In the genomic region with DNA sequence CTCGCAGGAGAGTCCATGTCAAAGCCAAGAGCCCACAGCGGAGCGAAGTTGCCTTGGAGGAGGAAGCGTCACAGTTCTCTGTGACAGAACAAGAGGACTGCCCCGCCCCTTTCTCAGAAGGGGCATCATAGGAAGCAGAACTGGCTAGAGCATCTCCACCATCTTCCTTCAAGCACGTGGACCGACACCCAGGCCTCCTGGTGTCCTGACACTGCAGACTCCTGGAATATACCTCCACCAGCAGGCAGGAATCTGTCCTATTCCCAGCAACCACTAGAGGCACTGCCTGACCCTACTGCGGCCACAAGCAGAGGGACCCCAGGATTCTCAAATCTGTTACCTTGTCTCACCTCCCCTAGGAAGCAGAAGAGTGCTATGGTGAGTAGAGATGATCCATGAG, we compare ENCODE assay signal across 1 cellular context.
TF ChIP-seq lines count a peak whose summit lies in the region.

No MANE protein-coding gene starts in this region.

TF ChIP-seq in K562, 482 proteins besides CTCF, POLR2A, EP300 and RAD21:
- peak; percentile 19; the same call in 1 of the 2 replicates for TF ChIP-seq SMC3 (conservative IDR thresholded peaks at IDR 0.05; ENCODE audit: insufficient read depth, low read depth, low read length)
- TF ChIP-seq MNT (conservative IDR thresholded peaks at IDR 0.05), result peak in 1 of 2 experiments; percentile 32; a peak in 1 of 4 replicates
- peak; percentile 68; the same call in 1 of the 2 replicates for TF ChIP-seq CTBP1 (IDR thresholded peaks at IDR 0.05; ENCODE audit: borderline replicate concordance)
- no peak for TF ChIP-seq VEZF1 (CRISPR knock-in tag; IDR thresholded peaks at IDR 0.05)
- TF ChIP-seq, protein P1, sequence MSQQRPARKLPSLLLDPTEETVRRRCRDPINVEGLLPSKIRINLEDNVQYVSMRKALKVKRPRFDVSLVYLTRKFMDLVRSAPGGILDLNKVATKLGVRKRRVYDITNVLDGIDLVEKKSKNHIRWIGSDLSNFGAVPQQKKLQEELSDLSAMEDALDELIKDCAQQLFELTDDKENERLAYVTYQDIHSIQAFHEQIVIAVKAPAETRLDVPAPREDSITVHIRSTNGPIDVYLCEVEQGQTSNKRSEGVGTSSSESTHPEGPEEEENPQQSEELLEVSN (IDR thresholded peaks at IDR 0.05; ENCODE audit: borderline replicate concordance in 1 of 2, extremely low read depth in 1 of 2, insufficient read depth in 1 of 2, insufficient read length in 1 of 2, low read depth in 1 of 2, low read length in 1 of 2, poor library complexity in 1 of 2, severe bottlenecking in 1 of 2), result peak in 1 of 2 experiments; percentile 15
- TF ChIP-seq MCM2 (IDR thresholded peaks at IDR 0.05; ENCODE audit: low read depth), result no peak
- TF ChIP-seq, protein P2, sequence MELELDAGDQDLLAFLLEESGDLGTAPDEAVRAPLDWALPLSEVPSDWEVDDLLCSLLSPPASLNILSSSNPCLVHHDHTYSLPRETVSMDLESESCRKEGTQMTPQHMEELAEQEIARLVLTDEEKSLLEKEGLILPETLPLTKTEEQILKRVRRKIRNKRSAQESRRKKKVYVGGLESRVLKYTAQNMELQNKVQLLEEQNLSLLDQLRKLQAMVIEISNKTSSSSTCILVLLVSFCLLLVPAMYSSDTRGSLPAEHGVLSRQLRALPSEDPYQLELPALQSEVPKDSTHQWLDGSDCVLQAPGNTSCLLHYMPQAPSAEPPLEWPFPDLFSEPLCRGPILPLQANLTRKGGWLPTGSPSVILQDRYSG (tag; conservative IDR thresholded peaks at IDR 0.05; ENCODE audit: low read depth), result no peak
- peak; percentile 20; the same call in 1 of the 2 replicates for TF ChIP-seq BHLHE40 (IDR thresholded peaks at IDR 0.05; ENCODE audit: low read length)
- no peak for TF ChIP-seq SIN3B (IDR thresholded peaks at IDR 0.05; ENCODE audit: low read depth)
- TF ChIP-seq KLF16 (IDR thresholded peaks at IDR 0.05), result peak; percentile 50; the same call in 1 of the 2 replicates
- TF ChIP-seq RCOR1 (IDR thresholded peaks at IDR 0.05; ENCODE audit: borderline replicate concordance in 1 of 2, low read depth in 2 of 2, low read length in 2 of 2), result peak in 1 of 2 experiments; percentile 55; a peak in 1 of 4 replicates
- no peak for TF ChIP-seq THRA (IDR thresholded peaks at IDR 0.05)
- TF ChIP-seq MYC (IDR thresholded peaks at IDR 0.05; ENCODE audit: low read depth, low read length), result peak; percentile 59
- no peak for TF ChIP-seq MYC (CRISPR knock-in tag; IDR thresholded peaks at IDR 0.05; ENCODE audit: borderline replicate concordance, low read depth)
- no peak for TF ChIP-seq U2AF1 (optimal IDR thresholded peaks at IDR 0.05; ENCODE audit: low read depth, low read length)
- no peak for TF ChIP-seq SIN3A (IDR thresholded peaks at IDR 0.05; ENCODE audit: borderline replicate concordance in 2 of 2, control insufficient read depth in 1 of 2, low read depth in 2 of 2, low read length in 2 of 2)
- no peak for TF ChIP-seq LARP7 (IDR thresholded peaks at IDR 0.05)
- TF ChIP-seq YY1 (IDR thresholded peaks at IDR 0.05; ENCODE audit: borderline replicate concordance in 1 of 3, control insufficient read depth in 1 of 3, extremely low read depth in 1 of 3, insufficient read depth in 3 of 3, insufficient read length in 1 of 3, insufficient replicate concordance in 2 of 3, low read depth in 1 of 3, low read length in 2 of 3), result peak in 1 of 3 experiments; percentile 23
- no peak for TF ChIP-seq MYBL2 (IDR thresholded peaks at IDR 0.05; ENCODE audit: low read depth)
- no peak for TF ChIP-seq MYBL2 (CRISPR knock-in tag; IDR thresholded peaks at IDR 0.05; ENCODE audit: borderline replicate concordance)
- TF ChIP-seq ZNF354B (CRISPR knock-in tag; IDR thresholded peaks at IDR 0.05), result no peak
- 0 out of 2 replicates have a peak, but pooled peaks have one; percentile 16 for TF ChIP-seq CREM (IDR thresholded peaks at IDR 0.05; ENCODE audit: low read depth)
- peak; percentile 57 for TF ChIP-seq L3MBTL2 (IDR thresholded peaks at IDR 0.05)
